ENCODE assay signal across 8 cellular contexts in genomic region chr6:125790403-125791150, GRCh38. TPM values are rescaled to one million over a fixed set of nuclear protein-coding genes. Genes with fewer than 3 reads are reported as not detected.
DNase-seq lines count a peak whose midpoint lies in the region; ATAC-seq and TF ChIP-seq lines count a peak whose summit lies in the region.

Gene NCOA7 (plus strand): TSS chr6:125790960. CDS start chr6:125815355, 24,395 bp downstream.

- H3K27me3 Mint-ChIP-seq in activated CD4-positive, alpha-beta T cell treated with anti-CD3 and anti-CD28 coated beads for 36 hours: no peaks in the 10 kb centered on the region

- no peaks in the 10 kb centered on the region for H3K9me3 Mint-ChIP-seq in activated CD4-positive, alpha-beta T cell treated with anti-CD3 and anti-CD28 coated beads for 36 hours (ENCODE audit: low read depth)

- peak within 1 kb of the TSS; percentile 96 for H3K9ac ChIP-seq in colonic mucosa (ENCODE audit: low read depth in 2 of 2, low read length in 2 of 2)

- peak within 1 kb of the TSS; percentile 96 for H3K4me3 Mint-ChIP-seq in activated CD4-positive, alpha-beta T cell treated with anti-CD3 and anti-CD28 coated beads for 36 hours

- H3K4me1 ChIP-seq in ACC112 (ENCODE audit: control insufficient read depth, insufficient read depth, low read length, unreplicated experiment) (peaks cover 54% of the 10 kb centered on the region), colonic mucosa (peaks cover 6% of the 10 kb centered on the region)

- CTCF ChIA-PET in activated CD4-positive, alpha-beta T cell treated with anti-CD3 and anti-CD28 coated beads for 36 hours (lab: Charles Lee): interaction anchor here (0.6 to 4.0 kb wide), 26 partner anchors 9 to 205 kb away, joined by 3 to 80 read pairs (median 4); partner anchors contain the start of genes HINT3 and TRMT11

- no peaks in the 10 kb centered on the region for H3K9me3 ChIP-seq in colonic mucosa

- H3K27ac ChIP-seq in ACC112 (ENCODE audit: low read depth, low read length): peak within 1 kb of the TSS; percentile 87
- H3K27ac ChIP-seq in colonic mucosa: peak within 1 kb of the TSS; percentile 93

- H3K79me2 ChIP-seq in ACC112 (ENCODE audit: control insufficient read depth, insufficient read depth, low read length, unreplicated experiment): peaks cover 42% of the 10 kb centered on the region

- H3K36me3 Mint-ChIP-seq in activated CD4-positive, alpha-beta T cell treated with anti-CD3 and anti-CD28 coated beads for 36 hours (ENCODE audit: low read depth): peaks cover 24% of the 10 kb centered on the region

- H3K27me3 ChIP-seq in ACC112 (ENCODE audit: insufficient read depth, low read length) (no peaks in the 10 kb centered on the region), colonic mucosa (no peaks in the 10 kb centered on the region)

- H3K4me3 ChIP-seq in ACC112 (ENCODE audit: low read depth, low read length): peak within 1 kb of the TSS; percentile 93
- H3K4me3 ChIP-seq in colonic mucosa: peak within 1 kb of the TSS; percentile 90

- peaks cover 52% of the 10 kb centered on the region for H3K4me1 Mint-ChIP-seq in activated CD4-positive, alpha-beta T cell treated with anti-CD3 and anti-CD28 coated beads for 36 hours

- no peaks in the 10 kb centered on the region for H3K36me3 ChIP-seq in ACC112 (ENCODE audit: insufficient read depth, low read length)
- no peaks in the 10 kb centered on the region for H3K36me3 ChIP-seq in colonic mucosa

- DNase-seq in NCI-H2227 (lab: John Stamatoyannopoulos, UW; ENCODE audit: unreplicated experiment) (peak; percentile 82), colonic mucosa (peak; percentile 81), left kidney (ENCODE audit: low read depth, low spot score) (peak; percentile 95)
- DNase-seq in activated CD4-positive, alpha-beta T cell treated with anti-CD3 and anti-CD28 coated beads for 36 hours: peak; percentile 89
- peak; percentile 79 to 80 for DNase-seq in stimulated activated CD4-positive, alpha-beta T cell treated with anti-CD3 and anti-CD28 coated beads, Interleukin-2, amount 100 ng/mL, for 24 hours

- intact Hi-C loops in activated CD4-positive, alpha-beta T cell treated with anti-CD3 and anti-CD28 coated beads for 36 hours (cut with DNase I, micrococcal nuclease): loop anchor here (1.0 to 5.0 kb wide), 8 partner anchors 9 to 1477 kb away; partner anchors contain the start of genes HEY2 (in 1 of the 2), HINT3 (in 1 of the 2), RNF146 (in 1 of the 2) and TRMT11 (in 1 of the 2)
- intact Hi-C loops in colonic mucosa (cut with DNase I): loop anchor here (5.0 kb wide), 1 partner anchor 172 kb away; no protein-coding TSS in a partner anchor

- ATAC-seq in GM18517 (IDR thresholded peaks at IDR 0.05; ENCODE audit: unreplicated experiment): peak; percentile 51
- peak; percentile 81 for ATAC-seq in HG03045 (IDR thresholded peaks at IDR 0.05; ENCODE audit: unreplicated experiment)
- peak; percentile 76 for ATAC-seq in activated CD4-positive, alpha-beta T cell treated with anti-CD3 and anti-CD28 coated beads for 36 hours

- H2AFZ ChIP-seq in ACC112 (ENCODE audit: low read length, unreplicated experiment): peak within 1 kb of the TSS; percentile 61

- TF ChIP-seq CTCF in colonic mucosa (IDR thresholded peaks at IDR 0.05): no peak

- POLR2A ChIA-PET in activated CD4-positive, alpha-beta T cell treated with anti-CD3 and anti-CD28 coated beads for 36 hours (lab: Charles Lee): interaction anchor here (0.7 to 2.9 kb wide), 8 partner anchors 9 to 167 kb away, joined by 3 to 62 read pairs (median 6); partner anchors contain the start of gene HINT3

- H3K27ac Mint-ChIP-seq in activated CD4-positive, alpha-beta T cell treated with anti-CD3 and anti-CD28 coated beads for 36 hours: peak within 1 kb of the TSS; percentile 95

RNA-seq across cellular contexts. Expression of gene NCOA7, which starts in this region (rescaled TPM):
- total RNA-seq in activated CD4-positive, alpha-beta T cell treated with anti-CD3 and anti-CD28 coated beads for 36 hours: 10 to 100 TPM; 54.3 to 67.4 TPM
- 10 to 100 TPM; 24.9 to 59.3 TPM for total RNA-seq in colonic mucosa

Comparison
In these comparisons a context has a peak if more than half of its experiments do, and no peak if none do; other contexts are left out.
1. Peak in every context shown above with its lines: DNase-seq, ATAC-seq, H3K4me3 ChIP-seq and H3K27ac ChIP-seq.